In the genomic region with DNA sequence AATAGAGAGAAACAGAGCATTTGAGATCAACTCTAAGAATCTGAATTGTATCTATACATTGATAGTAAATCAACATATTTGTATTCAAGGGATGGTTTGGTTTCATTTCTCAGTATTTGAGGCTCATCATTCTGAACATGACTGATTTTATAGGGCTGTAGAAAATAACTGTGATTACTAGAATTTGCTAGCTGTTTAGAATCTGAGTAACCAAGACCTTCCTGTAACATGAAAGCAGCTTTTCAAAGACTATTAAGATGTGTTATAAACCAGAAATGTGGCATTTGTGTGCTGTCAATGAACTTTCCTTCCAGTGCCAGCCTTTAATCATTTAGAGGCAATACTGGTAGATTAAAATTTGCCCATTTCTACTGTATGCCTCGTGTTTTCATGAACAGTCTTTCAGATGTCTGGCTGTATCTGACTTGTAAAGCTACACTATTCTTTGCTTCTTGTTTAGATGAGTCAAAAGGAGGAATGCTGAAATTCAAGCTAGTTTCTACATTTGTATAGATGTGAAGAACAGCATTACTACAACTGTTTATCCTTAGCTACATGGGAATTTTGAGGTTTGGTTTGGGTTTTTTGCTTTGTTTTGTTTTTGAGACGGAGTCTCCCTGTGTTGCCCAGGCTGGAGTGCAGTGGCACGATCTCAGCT, we compare ENCODE assay signal across 15 cellular contexts.
DNase-seq lines count a peak whose midpoint lies in the region; ATAC-seq, FAIRE-seq and TF ChIP-seq lines count a peak whose summit lies in the region.
"Had no signal": no experiment of that assay in that cellular context is flagged by ENCODE, and none has a peak within 500 bp of the region (broad histone marks: within the 10 kb centered on the region; RNA-seq: fewer than 3 reads in every experiment).

No MANE protein-coding gene starts in this region.

- no peak overlapping the region for H3K27ac ChIP-seq in CD4-positive, CD25-positive, alpha-beta regulatory T cell (ENCODE audit: insufficient read depth, low read length, poor library complexity, severe bottlenecking)
- no peak overlapping the region for H3K27ac ChIP-seq in lower lobe of right lung

- H3K4me3 ChIP-seq in CD4-positive, CD25-positive, alpha-beta regulatory T cell (ENCODE audit: low read depth, low read length): no peak overlapping the region
- H3K4me3 ChIP-seq in adipocyte (ENCODE audit: low read length) (no peak overlapping the region), lower lobe of right lung (no peak overlapping the region)

- peak; percentile 71 to 74 for ATAC-seq in CD4-positive, CD25-positive, alpha-beta regulatory T cell (ENCODE audit: low read depth in 2 of 2)
- ATAC-seq in lower lobe of right lung: no peak

- H3K36me3 Mint-ChIP-seq in CD4-positive, CD25-positive, alpha-beta regulatory T cell: peaks cover 16% of the 10 kb centered on the region
- H3K36me3 Mint-ChIP-seq in HFFc6 (ENCODE audit: low read depth): no peaks in the 10 kb centered on the region

- intact Hi-C loops in lower lobe of right lung (cut with DNase I): no loop called here

- peak in 1 of 3 donors; percentile 71 for DNase-seq in CD4-positive, CD25-positive, alpha-beta regulatory T cell
- peak; percentile 27 for DNase-seq in HFFc6
- DNase-seq in adipocyte (ENCODE audit: low read depth): peak; percentile 37
- peak; percentile 79 for DNase-seq in iris pigment epithelial cell (ENCODE audit: low read depth)
- no peak for DNase-seq in lower lobe of right lung
- DNase-seq in GM12892 (ENCODE audit: insufficient read length): no peak
- no peak for DNase-seq in iPS-NIHi7 (ENCODE audit: extremely low spot score)
- DNase-seq in NCI-H187 (lab: John Stamatoyannopoulos, UW): no peak
- DNase-seq: DMS79 treated with DMSO at 0.1 percent for 48 hours; head of caudate nucleus; MM.1S; NCI-H2081; stimulated activated CD4-positive, alpha-beta T cell treated with anti-CD3 and anti-CD28 coated beads, Interleukin-2, amount 100 ng/mL, for 24 hours had no signal

- TF ChIP-seq POLR2A in GM12892 (IDR thresholded peaks at IDR 0.05; ENCODE audit: low read depth, low read length): no peak

- H3K4me3 Mint-ChIP-seq in CD4-positive, CD25-positive, alpha-beta regulatory T cell: peak overlapping the region in 1 of 4 donors; percentile 1
- no peak overlapping the region for H3K4me3 Mint-ChIP-seq in HFFc6
- H3K4me3 Mint-ChIP-seq: B cell, brain had no signal

- H3K9me3 ChIP-seq in CD4-positive, CD25-positive, alpha-beta regulatory T cell (ENCODE audit: control insufficient read depth in 2 of 2, low read length in 2 of 2): no peaks in the 10 kb centered on the region
- no peaks in the 10 kb centered on the region for H3K9me3 ChIP-seq in adipocyte (ENCODE audit: control insufficient read depth, low read length)
- no peaks in the 10 kb centered on the region for H3K9me3 ChIP-seq in lower lobe of right lung

- peaks cover 20% of the 10 kb centered on the region for H3K4me1 ChIP-seq in CD4-positive, CD25-positive, alpha-beta regulatory T cell (ENCODE audit: control insufficient read depth, insufficient read depth, low read length, poor library complexity, severe bottlenecking)
- no peaks in the 10 kb centered on the region for H3K4me1 ChIP-seq in adipocyte (ENCODE audit: control insufficient read depth, insufficient read depth, low read length)
- no peaks in the 10 kb centered on the region for H3K4me1 ChIP-seq in lower lobe of right lung

- no peaks in the 10 kb centered on the region for H3K27me3 ChIP-seq in CD4-positive, CD25-positive, alpha-beta regulatory T cell (ENCODE audit: control insufficient read depth, insufficient read depth, low read length)
- H3K27me3 ChIP-seq in adipocyte (replicated peaks; ENCODE audit: control insufficient read depth, insufficient read depth, low read length) (no peaks in the 10 kb centered on the region), lower lobe of right lung (ENCODE audit: low read depth) (no peaks in the 10 kb centered on the region)

- H3K36me3 ChIP-seq in CD4-positive, CD25-positive, alpha-beta regulatory T cell (ENCODE audit: control insufficient read depth, insufficient read depth, low read length): peaks cover 13% of the 10 kb centered on the region
- H3K36me3 ChIP-seq in adipocyte (ENCODE audit: control insufficient read depth, insufficient read depth, low read length, severe bottlenecking): peaks cover 7% of the 10 kb centered on the region
- peaks cover 13% of the 10 kb centered on the region for H3K36me3 ChIP-seq in lower lobe of right lung

- TF ChIP-seq CTCF in HFFc6 (IDR thresholded peaks at IDR 0.05) (no peak), lower lobe of right lung (IDR thresholded peaks at IDR 0.05) (no peak)

- H3K9me3 Mint-ChIP-seq in CD4-positive, CD25-positive, alpha-beta regulatory T cell: peaks cover 0 to 2% (median 0%) of the 10 kb centered on the region in 7 donors
- H3K9me3 Mint-ChIP-seq in HFFc6: no peaks in the 10 kb centered on the region

- H3K27ac Mint-ChIP-seq in CD4-positive, CD25-positive, alpha-beta regulatory T cell: peak overlapping the region; percentile 54 to 88 (median 57)
- H3K27ac Mint-ChIP-seq in HFFc6: no peak overlapping the region
- H3K27ac Mint-ChIP-seq: B cell had no signal

- no peak overlapping the region for H3K9ac ChIP-seq in adipocyte (ENCODE audit: low read length)

- no peak for FAIRE-seq in GM12892 (lab: Jason Lieb, UNC)

- H3K4me1 Mint-ChIP-seq in CD4-positive, CD25-positive, alpha-beta regulatory T cell: peaks cover 36 to 61% (median 39%) of the 10 kb centered on the region in 4 donors
- peaks cover 15% of the 10 kb centered on the region for H3K4me1 Mint-ChIP-seq in HFFc6 (ENCODE audit: low read depth)

- H3K27me3 Mint-ChIP-seq in CD4-positive, CD25-positive, alpha-beta regulatory T cell: no peaks in the 10 kb centered on the region
- H3K27me3 Mint-ChIP-seq in HFFc6 (ENCODE audit: insufficient read depth): no peaks in the 10 kb centered on the region
- H3K27me3 Mint-ChIP-seq: B cell had no signal

Comparison
In these comparisons a context has a peak if more than half of its experiments do, and no peak if none do; other contexts are left out.
1. ATAC-seq: peak in CD4-positive, CD25-positive, alpha-beta regulatory T cell (2 of 2); none in lower lobe of right lung (0 of 2).
2. DNase-seq: peak in HFFc6 (single experiment), adipocyte (single experiment) and iris pigment epithelial cell (single experiment); none in lower lobe of right lung (single experiment), GM12892 (single experiment), iPS-NIHi7 (single experiment) and NCI-H187 (0 of 2).